Comparison of ENCODE assay signal across 2 cellular contexts in the genomic region with DNA sequence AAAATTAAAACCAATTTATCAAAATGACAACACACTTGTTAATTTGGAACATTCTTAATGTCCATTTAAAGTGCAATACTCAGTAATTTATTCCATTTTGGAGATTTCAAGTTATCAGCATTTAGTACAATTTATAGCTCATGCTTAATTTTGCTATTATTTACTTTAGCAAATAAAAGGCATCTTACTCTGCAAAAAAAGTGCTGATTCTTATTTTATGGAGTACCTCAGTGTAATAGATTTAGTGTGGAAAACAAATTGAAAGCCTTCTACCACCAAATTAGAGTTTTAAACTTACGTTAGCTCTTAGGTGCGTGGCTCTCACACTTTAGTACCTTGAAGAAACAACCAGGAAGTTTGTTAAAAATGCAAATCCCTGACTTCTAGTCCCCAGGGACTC.
A peak's percentile ranks its signal among the peaks of the same experiment; 100 is the strongest.
TF ChIP-seq lines count a peak whose summit lies in the region.

No MANE protein-coding gene starts in this region.

TF ChIP-seq in HepG2, 621 proteins besides CTCF, POLR2A, EP300 and RAD21:
- TF ChIP-seq ZNF614 (CRISPR knock-in tag; IDR thresholded peaks at IDR 0.05; ENCODE audit: borderline replicate concordance) (no peak), MAFF (IDR thresholded peaks at IDR 0.05; ENCODE audit: low read depth, low read length) (peak; percentile 62; the same call in 1 of the 2 replicates), MAFK (conservative IDR thresholded peaks at IDR 0.05 in 1 of 2, IDR thresholded peaks at IDR 0.05 in 1 of 2; ENCODE audit: low read length in 2 of 2) (peak; percentile 51 to 71)

TF ChIP-seq in K562, 482 proteins besides CTCF, POLR2A, EP300 and RAD21:
- TF ChIP-seq IFI16 (CRISPR knock-in tag; IDR thresholded peaks at IDR 0.05) (no peak), ZNF316 (IDR thresholded peaks at IDR 0.05) (peak; percentile 57), C11orf30 (IDR thresholded peaks at IDR 0.05; ENCODE audit: low read depth) (peak; percentile 26; the same call in 1 of the 2 replicates), CSDE1 (IDR thresholded peaks at IDR 0.05) (no peak)
